In genomic region chr20:20167704-20168103, GRCh38 we compare ENCODE assay signal across 32 cellular contexts.
"Had no signal": no experiment of that assay in that cellular context is flagged by ENCODE, and none has a peak within 500 bp of the region (broad histone marks: within the 10 kb centered on the region; RNA-seq: fewer than 3 reads in every experiment).

No MANE protein-coding gene starts in this region.

- H3K4me3 ChIP-seq: Peyer's patch had no signal

- H3K36me3 ChIP-seq: Peyer's patch, WERI-Rb-1 had no signal

- ATAC-seq: activated CD8-positive, alpha-beta memory T cell treated with anti-CD3 and anti-CD28 coated beads, Interleukin-2, amount 10 ng/mL, durations not matched to agents 7 days and 5 days; activated naive CD8-positive, alpha-beta T cell treated with anti-CD3 and anti-CD28 coated beads, Interleukin-2, amount 50 U/mL, for 24 hours; PC-3 had no signal

- H3K9me3 ChIP-seq: Peyer's patch had no signal

- H3K27me3 ChIP-seq: Peyer's patch had no signal

- H3K27ac ChIP-seq: Peyer's patch, WERI-Rb-1 had no signal

- H3K4me1 ChIP-seq: Peyer's patch had no signal

- DNase-seq: activated CD4-positive, alpha-beta memory T cell treated with anti-CD3 and anti-CD28 coated beads, Interleukin-2, amount 10 ng/mL, durations not matched to agents 7 days and 5 days; activated CD4-positive, alpha-beta T cell treated with anti-CD3 and anti-CD28 coated beads for 1 hour; activated CD4-positive, alpha-beta T cell treated with anti-CD3 and anti-CD28 coated beads for 48 hours; activated CD4-positive, CD25-positive, alpha-beta regulatory T cell; activated CD8-positive, alpha-beta memory T cell treated with anti-CD3 and anti-CD28 coated beads for 24 hours; activated CD8-positive, alpha-beta memory T cell treated with anti-CD3 and anti-CD28 coated beads, Interleukin-2, amount 10 ng/mL, durations not matched to agents 7 days and 5 days; activated CD8-positive, alpha-beta memory T cell treated with anti-CD3 and anti-CD28 coated beads, Interleukin-2, amount 50 U/mL, for 48 hours; activated effector memory CD4-positive, alpha-beta T cell treated with Interleukin-2 at 50 U/mL for 16 hours; activated naive CD4-positive, alpha-beta T cell treated with anti-CD3 and anti-CD28 coated beads, Interleukin-2, amount 10 ng/mL, durations not matched to agents 7 days and 5 days; activated naive CD8-positive, alpha-beta T cell treated with anti-CD3 and anti-CD28 coated beads, Interleukin-2, amount 50 U/mL, for 24 hours; activated T-cell treated with anti-CD3 and anti-CD28 coated beads, Interleukin-2, amount 50 U/mL, for 48 hours; anterior cingulate cortex; central memory CD4-positive, alpha-beta T cell; Karpas-422; KBM-7; NCI-H1105; NCI-H1417 treated with DMSO at 0.1 percent for 48 hours; NCI-H187 treated with DMSO at 0.1 percent for 48 hours; NCI-H2081; NCI-H226; NCI-H446 treated with DMSO at 0.1 percent for 48 hours; NCI-H524; NCI-H69; NK-92 treated with Interleukin-12 subunit alpha and Interleukin-12 subunit beta, amount 100 ng/mL, for 24 hours; PC-3; Peyer's patch; RPMI8226; SW 1271; T-helper 1 cell; T-helper 2 cell; T-helper 9 cell; WERI-Rb-1 had no signal
